ENCODE assay signal across 8 cellular contexts in the genomic region with DNA sequence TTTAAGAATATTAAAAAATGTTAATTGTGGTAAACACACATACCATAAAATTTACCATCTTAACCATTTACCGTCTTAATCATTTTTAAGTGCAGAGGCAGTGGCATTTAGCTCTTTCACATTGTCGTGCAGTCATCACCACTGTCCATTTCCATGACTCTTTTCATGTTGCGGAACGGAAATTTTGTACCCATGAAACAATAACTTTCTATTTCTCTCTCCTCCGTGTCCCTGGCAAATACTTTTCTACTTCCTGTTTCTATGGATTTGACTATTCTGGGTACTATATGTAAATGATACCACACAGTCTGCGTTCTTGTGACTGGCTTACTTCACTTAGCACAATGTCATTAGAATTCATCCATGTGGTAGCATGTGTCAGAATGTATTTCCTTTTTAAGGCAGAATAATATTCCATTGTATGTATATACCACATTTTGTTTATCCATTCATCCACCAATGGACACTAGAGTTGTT. TPM values are rescaled to one million over a fixed set of nuclear protein-coding genes. Genes with fewer than 3 reads are reported as not detected.
DNase-seq lines count a peak whose midpoint lies in the region; ATAC-seq and TF ChIP-seq lines count a peak whose summit lies in the region.

No MANE protein-coding gene starts in this region.

- peak overlapping the region; percentile 54 for H3K4me3 Mint-ChIP-seq in activated T-helper 2 cell treated with anti-CD3 and anti-CD28 coated beads, Interferon-gamma antibody, Interleukin-2, Interleukin-4, amounts not matched to agents 10 μg/mL and 5 μg/mL and 100 μg/mL, durations not matched to agents 14 hours and 24 hours and 36 hours (ENCODE audit: low read depth)
- peak overlapping the region; percentile 59 for H3K4me3 Mint-ChIP-seq in stimulated activated naive CD8-positive, alpha-beta T cell treated with anti-CD3 and anti-CD28 coated beads, Interleukin-15, Interleukin-2, amounts not matched to agents 100 ng/mL and 50 ng/mL, for 24 hours

- H3K4me3 ChIP-seq in lower leg skin (ENCODE audit: low read depth, poor library complexity, severe bottlenecking), result no peak overlapping the region

- peak; percentile 25 to 27 for DNase-seq in activated CD4-positive, alpha-beta T cell treated with anti-CD3 and anti-CD28 coated beads for 4 hours
- DNase-seq in activated CD4-positive, alpha-beta T cell treated with anti-CD3 and anti-CD28 coated beads, Interleukin-2, amount 50 U/mL, for 1 hour, result no peak
- DNase-seq in activated T-helper 2 cell treated with anti-CD3 and anti-CD28 coated beads, Interferon-gamma antibody, Interleukin-2, Interleukin-4, amounts not matched to agents 10 μg/mL and 5 μg/mL and 100 μg/mL, durations not matched to agents 14 hours and 24 hours and 36 hours (ENCODE audit: low spot score), result no peak
- no peak for DNase-seq in NCI-H1092 treated with DMSO at 0.1 percent for 48 hours (lab: John Stamatoyannopoulos, UW)
- DNase-seq in Right ventricle myocardium inferior (ENCODE audit: missing footprints), result no peak
- DNase-seq in lower leg skin (ENCODE audit: low spot score in 2 of 2), result no peak

- ATAC-seq in HG03378 (IDR thresholded peaks at IDR 0.05; ENCODE audit: unreplicated experiment) (peak; percentile 54), Right ventricle myocardium inferior (no peak)

- WGBS in lower leg skin, 2 donors, result 77 to 93% methylated on average over 6 of the region's 6 CpGs

- H3K4me1 Mint-ChIP-seq in activated T-helper 2 cell treated with anti-CD3 and anti-CD28 coated beads, Interferon-gamma antibody, Interleukin-2, Interleukin-4, amounts not matched to agents 10 μg/mL and 5 μg/mL and 100 μg/mL, durations not matched to agents 14 hours and 24 hours and 36 hours (ENCODE audit: low read depth), result peaks cover 71% of the 10 kb centered on the region
- peaks cover 98% of the 10 kb centered on the region for H3K4me1 Mint-ChIP-seq in stimulated activated naive CD8-positive, alpha-beta T cell treated with anti-CD3 and anti-CD28 coated beads, Interleukin-15, Interleukin-2, amounts not matched to agents 100 ng/mL and 50 ng/mL, for 24 hours (ENCODE audit: low read depth)

- no peak for TF ChIP-seq CTCF in lower leg skin (IDR thresholded peaks at IDR 0.05)

- TF ChIP-seq POLR2A in lower leg skin (IDR thresholded peaks at IDR 0.05), result no peak

- H3K27ac Mint-ChIP-seq in activated T-helper 2 cell treated with anti-CD3 and anti-CD28 coated beads, Interferon-gamma antibody, Interleukin-2, Interleukin-4, amounts not matched to agents 10 μg/mL and 5 μg/mL and 100 μg/mL, durations not matched to agents 14 hours and 24 hours and 36 hours, result peak overlapping the region; percentile 89
- peak overlapping the region; percentile 100 for H3K27ac Mint-ChIP-seq in stimulated activated naive CD8-positive, alpha-beta T cell treated with anti-CD3 and anti-CD28 coated beads, Interleukin-15, Interleukin-2, amounts not matched to agents 100 ng/mL and 50 ng/mL, for 24 hours

- H3K27me3 Mint-ChIP-seq in activated T-helper 2 cell treated with anti-CD3 and anti-CD28 coated beads, Interferon-gamma antibody, Interleukin-2, Interleukin-4, amounts not matched to agents 10 μg/mL and 5 μg/mL and 100 μg/mL, durations not matched to agents 14 hours and 24 hours and 36 hours (ENCODE audit: low read depth), result no peaks in the 10 kb centered on the region
- no peaks in the 10 kb centered on the region for H3K27me3 Mint-ChIP-seq in stimulated activated naive CD8-positive, alpha-beta T cell treated with anti-CD3 and anti-CD28 coated beads, Interleukin-15, Interleukin-2, amounts not matched to agents 100 ng/mL and 50 ng/mL, for 24 hours

- H3K36me3 Mint-ChIP-seq in activated T-helper 2 cell treated with anti-CD3 and anti-CD28 coated beads, Interferon-gamma antibody, Interleukin-2, Interleukin-4, amounts not matched to agents 10 μg/mL and 5 μg/mL and 100 μg/mL, durations not matched to agents 14 hours and 24 hours and 36 hours (ENCODE audit: low read depth), result peaks cover 18% of the 10 kb centered on the region
- peaks cover 24% of the 10 kb centered on the region for H3K36me3 Mint-ChIP-seq in stimulated activated naive CD8-positive, alpha-beta T cell treated with anti-CD3 and anti-CD28 coated beads, Interleukin-15, Interleukin-2, amounts not matched to agents 100 ng/mL and 50 ng/mL, for 24 hours (ENCODE audit: low read depth)

- H3K9me3 Mint-ChIP-seq in activated T-helper 2 cell treated with anti-CD3 and anti-CD28 coated beads, Interferon-gamma antibody, Interleukin-2, Interleukin-4, amounts not matched to agents 10 μg/mL and 5 μg/mL and 100 μg/mL, durations not matched to agents 14 hours and 24 hours and 36 hours, result peaks cover 7% of the 10 kb centered on the region
- H3K9me3 Mint-ChIP-seq in stimulated activated naive CD8-positive, alpha-beta T cell treated with anti-CD3 and anti-CD28 coated beads, Interleukin-15, Interleukin-2, amounts not matched to agents 100 ng/mL and 50 ng/mL, for 24 hours, result no peaks in the 10 kb centered on the region

- intact Hi-C loops in activated T-helper 2 cell treated with anti-CD3 and anti-CD28 coated beads, Interferon-gamma antibody, Interleukin-2, Interleukin-4, amounts not matched to agents 10 μg/mL and 5 μg/mL and 100 μg/mL, durations not matched to agents 14 hours and 24 hours and 36 hours (cut with micrococcal nuclease), result loop anchor here (1.0 kb wide), 3 partner anchors 27 to 90 kb away; no protein-coding TSS in a partner anchor
- intact Hi-C loops in Right ventricle myocardium inferior (cut with DNase I), result no loop called here
- intact Hi-C loops in lower leg skin (cut with DNase I; ENCODE audit: low total_unique reads), result no loop called here

RNA-seq across cellular contexts. Expression of gene AKAP13, which starts 27.9 kb away (rescaled TPM):
- total RNA-seq in activated T-helper 2 cell treated with anti-CD3 and anti-CD28 coated beads, Interferon-gamma antibody, Interleukin-2, Interleukin-4, amounts not matched to agents 10 μg/mL and 5 μg/mL and 100 μg/mL, durations not matched to agents 14 hours and 24 hours and 36 hours, result 92.1 and 107 TPM in 2 replicates
- 292 TPM for total RNA-seq in Right ventricle myocardium inferior
- 100 to 1,000 TPM; 105 to 167 (median 129) TPM for total RNA-seq in lower leg skin

Comparison
In these comparisons a context has a peak if more than half of its experiments do, and no peak if none do; other contexts are left out.
1. DNase-seq: peak in activated CD4-positive, alpha-beta T cell treated with anti-CD3 and anti-CD28 coated beads for 4 hours (2 of 2); none in activated CD4-positive, alpha-beta T cell treated with anti-CD3 and anti-CD28 coated beads, Interleukin-2, amount 50 U/mL, for 1 hour (single experiment), activated T-helper 2 cell treated with anti-CD3 and anti-CD28 coated beads, Interferon-gamma antibody, Interleukin-2, Interleukin-4, amounts not matched to agents 10 μg/mL and 5 μg/mL and 100 μg/mL, durations not matched to agents 14 hours and 24 hours and 36 hours (single experiment), NCI-H1092 treated with DMSO at 0.1 percent for 48 hours (single experiment), Right ventricle myocardium inferior (single experiment) and lower leg skin (0 of 2).